16 cellular contexts compared by ENCODE assay signal in the genomic region with DNA sequence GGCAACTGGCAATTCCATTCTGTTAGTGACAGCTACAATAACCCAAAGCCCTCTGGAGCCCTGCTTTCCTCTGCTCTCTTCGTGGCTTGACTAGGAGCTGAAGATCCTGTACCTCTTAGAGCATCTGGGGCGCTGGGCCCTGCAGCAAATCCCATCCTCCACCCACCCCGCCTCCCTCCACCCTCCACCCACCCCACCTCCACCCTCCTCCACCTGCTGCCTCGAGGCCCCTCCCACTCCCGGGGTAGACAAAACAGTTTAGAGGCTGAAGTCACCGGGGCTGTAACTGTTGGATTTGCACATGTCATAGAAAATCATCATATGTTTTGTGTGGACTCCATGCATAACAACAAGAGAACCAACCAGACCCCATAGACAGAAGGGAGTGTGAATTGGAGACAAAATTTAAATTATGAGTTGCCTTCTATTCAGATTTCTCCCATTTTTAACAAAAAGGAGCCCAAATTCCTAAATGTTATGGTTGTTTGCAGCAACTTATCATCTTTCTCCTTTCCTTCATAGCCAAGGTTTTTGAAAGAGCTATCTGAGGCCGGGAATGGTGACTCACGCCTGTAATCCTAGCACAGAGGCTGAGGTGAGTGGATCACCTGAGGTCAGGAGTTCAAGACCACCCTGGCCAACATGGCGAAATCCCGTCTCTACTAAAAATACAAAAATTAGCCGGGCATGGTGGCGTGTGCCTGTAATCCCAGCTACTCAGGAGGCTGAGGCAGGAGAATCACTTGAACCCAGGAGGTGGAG. TPM values are rescaled to one million over a fixed set of nuclear protein-coding genes. Genes with fewer than 3 reads are reported as not detected.
DNase-seq lines count a peak whose midpoint lies in the region; ATAC-seq and TF ChIP-seq lines count a peak whose summit lies in the region.
"Had no signal": no experiment of that assay in that cellular context is flagged by ENCODE, and none has a peak within 500 bp of the region (broad histone marks: within the 10 kb centered on the region; RNA-seq: fewer than 3 reads in every experiment).

No MANE protein-coding gene starts in this region.

- H3K4me2 ChIP-seq in neural progenitor cell = no peak overlapping the region

- H4K20me1 ChIP-seq in neural progenitor cell (ENCODE audit: low read depth) = no peaks in the 10 kb centered on the region

- H3K4me1 Mint-ChIP-seq in neural progenitor cell = peaks cover 18% of the 10 kb centered on the region
- H3K4me1 Mint-ChIP-seq in nephron progenitor cell = peaks cover 55% of the 10 kb centered on the region
- H3K4me1 Mint-ChIP-seq: neural crest cell had no signal

- H3K27me3 Mint-ChIP-seq in neural progenitor cell (ENCODE audit: insufficient read depth, low read depth) (peaks cover 9% of the 10 kb centered on the region), nephron progenitor cell (ENCODE audit: low read depth, poor library complexity) (peaks cover 3% of the 10 kb centered on the region)

- DNase-seq in Right ventricle myocardium superior (no peak), cardiac septum (ENCODE audit: low spot score) (no peak), NCI-H2029 treated with DMSO at 0.1 percent for 48 hours (lab: John Stamatoyannopoulos, UW) (peak; percentile 30), SK-N-MC (ENCODE audit: low read depth, low spot score) (no peak), neural progenitor cell (ENCODE audit: low spot score) (peak; percentile 44), HuH-7.5 (ENCODE audit: low spot score) (no peak), G401 (ENCODE audit: low spot score) (no peak), nephron progenitor cell (no peak)
- DNase-seq: activated CD4-positive, alpha-beta T cell treated with anti-CD3 and anti-CD28 coated beads, Interleukin-2, amount 50 U/mL, for 1 hour; activated naive CD8-positive, alpha-beta T cell treated with anti-CD3 and anti-CD28 coated beads, Interleukin-2, amount 10 ng/mL, durations not matched to agents 7 days and 5 days; activated T-cell treated with anti-CD3 and anti-CD28 coated beads, Interleukin-2, amount 50 U/mL, for 48 hours; effector memory CD8-positive, alpha-beta T cell; retina; T1000 had no signal

- H3K9ac ChIP-seq in SK-N-MC (ENCODE audit: insufficient read length) (no peak overlapping the region), neural progenitor cell (no peak overlapping the region)

- H3K4me3 Mint-ChIP-seq in neural progenitor cell (no peak overlapping the region), nephron progenitor cell (no peak overlapping the region)
- H3K4me3 Mint-ChIP-seq: activated naive CD8-positive, alpha-beta T cell treated with anti-CD3 and anti-CD28 coated beads, Interleukin-2, amount 10 ng/mL, durations not matched to agents 7 days and 5 days; effector memory CD8-positive, alpha-beta T cell; memory B cell; neural crest cell had no signal

- H3K27me3 ChIP-seq in neural progenitor cell = no peaks in the 10 kb centered on the region

- H3K27ac ChIP-seq in SK-N-MC (peak overlapping the region; percentile 88), neural progenitor cell (no peak overlapping the region)

- intact Hi-C loops in Right ventricle myocardium superior (cut with DNase I) = no loop called here
- intact Hi-C loops in cardiac septum (cut with DNase I) = no loop called here

- H3K4me3 ChIP-seq in SK-N-MC (no peak overlapping the region), neural progenitor cell (no peak overlapping the region)

- H3K36me3 ChIP-seq in SK-N-MC (ENCODE audit: insufficient read depth, low read length) = no peaks in the 10 kb centered on the region
- no peaks in the 10 kb centered on the region for H3K36me3 ChIP-seq in neural progenitor cell

- H3K36me3 Mint-ChIP-seq in neural progenitor cell (no peaks in the 10 kb centered on the region), nephron progenitor cell (ENCODE audit: low read depth) (no peaks in the 10 kb centered on the region)
- H3K36me3 Mint-ChIP-seq: activated naive CD8-positive, alpha-beta T cell treated with anti-CD3 and anti-CD28 coated beads, Interleukin-2, amount 10 ng/mL, durations not matched to agents 7 days and 5 days; memory B cell had no signal

- no peak overlapping the region for H3K27ac Mint-ChIP-seq in neural progenitor cell
- H3K27ac Mint-ChIP-seq in nephron progenitor cell = no peak overlapping the region
- H3K27ac Mint-ChIP-seq: activated naive CD8-positive, alpha-beta T cell treated with anti-CD3 and anti-CD28 coated beads, Interleukin-2, amount 10 ng/mL, durations not matched to agents 7 days and 5 days; effector memory CD8-positive, alpha-beta T cell; memory B cell had no signal

- no peaks in the 10 kb centered on the region for H3K79me2 ChIP-seq in neural progenitor cell (ENCODE audit: low read depth)

- no peaks in the 10 kb centered on the region for H3F3A ChIP-seq in neural progenitor cell (ENCODE audit: low read depth)

- TF ChIP-seq CTCF in neural progenitor cell (IDR thresholded peaks at IDR 0.05) (no peak), nephron progenitor cell (IDR thresholded peaks at IDR 0.05) (no peak)

- no peak overlapping the region for H2AFZ ChIP-seq in neural progenitor cell (replicated peaks)

- H3K9me3 ChIP-seq in SK-N-MC (ENCODE audit: low read depth, low read length) (no peaks in the 10 kb centered on the region), neural progenitor cell (ENCODE audit: low read depth) (no peaks in the 10 kb centered on the region)

- H3K9me3 Mint-ChIP-seq in neural progenitor cell (no peaks in the 10 kb centered on the region), nephron progenitor cell (no peaks in the 10 kb centered on the region)
- H3K9me3 Mint-ChIP-seq: activated naive CD8-positive, alpha-beta T cell treated with anti-CD3 and anti-CD28 coated beads, Interleukin-2, amount 10 ng/mL, durations not matched to agents 7 days and 5 days; effector memory CD8-positive, alpha-beta T cell; memory B cell; neural crest cell had no signal

- in situ Hi-C loops in G401 (cut with HindIII; ENCODE audit: low sequenced_read_pairs) = loop anchor here (25.0 kb wide), 1 partner anchor 383 kb away; no protein-coding TSS in a partner anchor

- peaks cover 12% of the 10 kb centered on the region for H3K4me1 ChIP-seq in neural progenitor cell

- ATAC-seq in Right ventricle myocardium superior (ENCODE audit: poor library complexity) = peak; percentile 28
- ATAC-seq: effector memory CD8-positive, alpha-beta T cell had no signal

RNA-seq across cellular contexts. Expression of a gene that starts 28.2 kb away (rescaled TPM):
- total RNA-seq in Right ventricle myocardium superior = 78.2 TPM
- total RNA-seq in cardiac septum = 77.6 TPM
- 17.4 and 28.1 TPM in 2 replicates for total RNA-seq in neural progenitor cell (ENCODE audit: low replicate concordance)
- 26.2 and 32.0 TPM in 2 replicates for total RNA-seq in G401 (2014; rRNA removed; shearing (Covaris generic))

Comparison
In these comparisons a context has a peak if more than half of its experiments do, and no peak if none do; other contexts are left out.
1. DNase-seq: peak in NCI-H2029 treated with DMSO at 0.1 percent for 48 hours (single experiment) and neural progenitor cell (single experiment); none in Right ventricle myocardium superior (single experiment), cardiac septum (single experiment), SK-N-MC (single experiment), HuH-7.5 (single experiment), G401 (single experiment) and nephron progenitor cell (single experiment).